28 cellular contexts compared by ENCODE assay signal in genomic region chr18:52311331-52311730, GRCh38. TPM values are rescaled to one million over a fixed set of nuclear protein-coding genes. Genes with fewer than 3 reads are reported as not detected.
"Had no signal": no experiment of that assay in that cellular context is flagged by ENCODE, and none has a peak within 500 bp of the region (broad histone marks: within the 10 kb centered on the region; RNA-seq: fewer than 3 reads in every experiment).

No MANE protein-coding gene starts in this region.

- H3K4me1 ChIP-seq: gastroesophageal sphincter, heart left ventricle, left lung, psoas muscle, tibial nerve, upper lobe of left lung had no signal

- H3K36me3 ChIP-seq: gastroesophageal sphincter, heart left ventricle, left lung, ovary, thoracic aorta, tibial nerve, upper lobe of left lung had no signal

- H3K27ac Mint-ChIP-seq: naive thymus-derived CD8-positive, alpha-beta T cell; nephron progenitor cell; stimulated activated naive B cell treated with anti-CD40 and anti-IgM and Interleukin-4, amounts not matched to agents 10 μg/mL and 1 μg/mL and 100 μg/mL, for 72 hours; stimulated activated naive CD8-positive, alpha-beta T cell treated with anti-CD3 and anti-CD28 coated beads, Interleukin-15, Interleukin-2, amounts not matched to agents 100 ng/mL and 50 ng/mL, for 24 hours had no signal

- H3K27ac ChIP-seq: dorsolateral prefrontal cortex, epithelial cell of prostate, gastroesophageal sphincter, heart left ventricle, hepatocyte, left lung, ovary, psoas muscle, skin epidermis, thoracic aorta, tibial nerve, upper lobe of left lung had no signal

- H3K4me2 ChIP-seq: hepatocyte had no signal

- H3K4me3 ChIP-seq: dorsolateral prefrontal cortex, gastroesophageal sphincter, heart left ventricle, hepatocyte, left lung, ovary, psoas muscle, skin epidermis, thoracic aorta, tibial nerve, upper lobe of left lung had no signal

- H3K36me3 Mint-ChIP-seq: stimulated activated naive B cell treated with anti-CD40 and anti-IgM and Interleukin-4, amounts not matched to agents 10 μg/mL and 1 μg/mL and 100 μg/mL, for 72 hours had no signal

- H3K9me3 ChIP-seq: ovary, psoas muscle, thoracic aorta, upper lobe of left lung had no signal

- H3K4me3 Mint-ChIP-seq: naive thymus-derived CD8-positive, alpha-beta T cell; nephron progenitor cell; stimulated activated naive B cell treated with anti-CD40 and anti-IgM and Interleukin-4, amounts not matched to agents 10 μg/mL and 1 μg/mL and 100 μg/mL, for 72 hours; stimulated activated naive CD8-positive, alpha-beta T cell treated with anti-CD3 and anti-CD28 coated beads, Interleukin-15, Interleukin-2, amounts not matched to agents 100 ng/mL and 50 ng/mL, for 24 hours had no signal

- H3K27me3 Mint-ChIP-seq: naive thymus-derived CD8-positive, alpha-beta T cell; stimulated activated naive B cell treated with anti-CD40 and anti-IgM and Interleukin-4, amounts not matched to agents 10 μg/mL and 1 μg/mL and 100 μg/mL, for 72 hours; stimulated activated naive CD8-positive, alpha-beta T cell treated with anti-CD3 and anti-CD28 coated beads, Interleukin-15, Interleukin-2, amounts not matched to agents 100 ng/mL and 50 ng/mL, for 24 hours had no signal

- H3K79me2 ChIP-seq: hepatocyte had no signal

- H2AFZ ChIP-seq: hepatocyte had no signal

- ATAC-seq: esophagus mucosa; gastroesophageal sphincter; heart left ventricle; left cardiac atrium; left lung; naive thymus-derived CD8-positive, alpha-beta T cell; psoas muscle; right cardiac atrium; stimulated activated naive B cell treated with anti-CD40 and anti-IgM and Interleukin-4, amounts not matched to agents 10 μg/mL and 1 μg/mL and 100 μg/mL, for 72 hours had no signal

- DNase-seq: dorsolateral prefrontal cortex; effector CD4-positive, alpha-beta T cell; foreskin fibroblast; heart left ventricle; left cardiac atrium; left lung; naive thymus-derived CD8-positive, alpha-beta T cell; nephron progenitor cell; nucleus accumbens; ovary; posterior cingulate gyrus; psoas muscle; right cardiac atrium; stimulated activated CD4-positive, alpha-beta T cell treated with anti-CD3 and anti-CD28 coated beads, Interleukin-15, amount 100 ng/mL, for 24 hours; stimulated activated CD4-positive, alpha-beta T cell treated with anti-CD3 and anti-CD28 coated beads, Interleukin-2, amount 100 ng/mL, for 48 hours; stimulated activated naive B cell treated with anti-CD40 and anti-IgM and Interleukin-4, amounts not matched to agents 10 μg/mL and 1 μg/mL and 100 μg/mL, for 72 hours; upper lobe of left lung had no signal

- H3K27me3 ChIP-seq: dorsolateral prefrontal cortex, gastroesophageal sphincter, heart left ventricle, hepatocyte, left lung, ovary, tibial nerve, upper lobe of left lung had no signal

- H3K4me1 Mint-ChIP-seq: naive thymus-derived CD8-positive, alpha-beta T cell; stimulated activated naive B cell treated with anti-CD40 and anti-IgM and Interleukin-4, amounts not matched to agents 10 μg/mL and 1 μg/mL and 100 μg/mL, for 72 hours had no signal

RNA-seq across cellular contexts. Expression of gene DCC, which starts 28.7 kb away (rescaled TPM):
- total RNA-seq: esophagus mucosa; lung microvascular endothelial cell; myocyte; naive thymus-derived CD8-positive, alpha-beta T cell; renal cortical epithelial cell; thoracic aorta had no signal
- polyA plus RNA-seq: heart left ventricle; naive thymus-derived CD8-positive, alpha-beta T cell had no signal
